ENCODE assay signal across 25 cellular contexts in genomic region chr22:49643466-49643865, GRCh38.
"Had no signal": no experiment of that assay in that cellular context is flagged by ENCODE, and none has a peak within 500 bp of the region (broad histone marks: within the 10 kb centered on the region; RNA-seq: fewer than 3 reads in every experiment).

No MANE protein-coding gene starts in this region.

- H3K4me3 ChIP-seq: neural progenitor cell, pancreas, prostate gland, right atrium auricular region, right lobe of liver, sigmoid colon, stomach, testis, tibial artery, transverse colon, upper lobe of left lung, vagina had no signal

- DNase-seq: naive thymus-derived CD4-positive, alpha-beta T cell; natural killer cell; nucleus accumbens; retina; right lobe of liver; sigmoid colon; small intestine; stimulated activated CD4-positive, alpha-beta T cell treated with anti-CD3 and anti-CD28 coated beads, Interleukin-15, amount 100 ng/mL, for 24 hours; stimulated activated CD4-positive, alpha-beta T cell treated with anti-CD3 and anti-CD28 coated beads, Interleukin-2, amount 100 ng/mL, for 24 hours; stimulated activated CD4-positive, alpha-beta T cell treated with anti-CD3 and anti-CD28 coated beads, Interleukin-2, amount 100 ng/mL, for 48 hours; stimulated activated CD4-positive, alpha-beta T cell treated with anti-CD3 and anti-CD28 coated beads, Interleukin-4, amount 100 ng/mL, for 24 hours; stimulated activated naive B cell treated with anti-CD40 and anti-IgM and Interleukin-4, amounts not matched to agents 10 μg/mL and 1 μg/mL and 100 μg/mL, for 72 hours; stimulated activated naive CD4-positive, alpha-beta T cell treated with Interleukin-2 at 50 U/mL for 16 hours; stomach; testis; tibial artery; transverse colon had no signal

- H3K27ac ChIP-seq: neural progenitor cell, neutrophil, pancreas, prostate gland, right atrium auricular region, right lobe of liver, sigmoid colon, stomach, testis, tibial artery, transverse colon, vagina had no signal

- H3K4me2 ChIP-seq: neural progenitor cell had no signal

- H3K27me3 ChIP-seq: neural progenitor cell, neutrophil, right atrium auricular region, right lobe of liver, testis, transverse colon, upper lobe of left lung, vagina had no signal

- ATAC-seq: naive thymus-derived CD4-positive, alpha-beta T cell; natural killer cell; pancreas; right lobe of liver; stimulated activated effector memory CD8-positive, alpha-beta T cell treated with anti-CD3 and anti-CD28 coated beads, Interleukin-12 subunit alpha, Interleukin-12 subunit beta, amount 100 ng/mL, for 72 hours; stimulated activated naive B cell treated with anti-CD40 and anti-IgM and Interleukin-4, amounts not matched to agents 10 μg/mL and 1 μg/mL and 100 μg/mL, for 72 hours had no signal

- H3K36me3 ChIP-seq: neural progenitor cell, pancreas, prostate gland, right atrium auricular region, right lobe of liver, sigmoid colon, stomach, tibial artery, transverse colon, upper lobe of left lung, vagina had no signal

- H3K9ac ChIP-seq: neural progenitor cell had no signal

- H3K4me1 ChIP-seq: prostate gland, right atrium auricular region, right lobe of liver, sigmoid colon, stomach, testis, tibial artery, transverse colon, vagina had no signal

- H2AFZ ChIP-seq: neural progenitor cell had no signal

- H3K9me3 ChIP-seq: neutrophil, pancreas, prostate gland, right atrium auricular region, right lobe of liver, sigmoid colon, stomach, testis, tibial artery, transverse colon, upper lobe of left lung, vagina had no signal
